Comparison of ENCODE assay signal across 28 cellular contexts in the genomic region with DNA sequence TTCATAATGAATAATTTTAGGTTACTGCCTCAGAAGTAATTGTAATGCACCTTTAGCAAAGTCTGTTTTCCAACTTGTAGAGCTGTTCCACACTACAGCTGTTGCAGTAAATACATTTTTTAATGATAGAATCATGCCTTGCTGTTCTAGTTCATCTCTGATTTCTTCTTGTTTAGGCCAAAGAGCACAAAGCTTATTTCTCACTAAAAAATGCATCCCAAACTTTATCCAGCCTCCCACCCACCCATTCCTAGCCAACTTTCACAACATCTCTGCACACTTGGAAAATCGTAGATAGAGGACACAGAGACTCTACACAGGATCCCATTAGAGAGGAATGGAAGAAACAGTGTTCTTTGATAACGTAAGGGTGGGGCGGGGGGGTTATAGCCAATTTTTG.
"Had no signal": no experiment of that assay in that cellular context is flagged by ENCODE, and none has a peak within 500 bp of the region (broad histone marks: within the 10 kb centered on the region; RNA-seq: fewer than 3 reads in every experiment).

No MANE protein-coding gene starts in this region.

- H3K9me3 ChIP-seq: ascending aorta had no signal

- H3K4me3 Mint-ChIP-seq: activated CD4-positive, alpha-beta memory T cell treated with anti-CD3 and anti-CD28 coated beads, Interleukin-2, amount 10 ng/mL, durations not matched to agents 7 days and 5 days; activated CD8-positive, alpha-beta memory T cell treated with anti-CD3 and anti-CD28 coated beads, Interleukin-2, amount 10 ng/mL, durations not matched to agents 7 days and 5 days; activated naive CD4-positive, alpha-beta T cell treated with anti-CD3 and anti-CD28 coated beads, Interleukin-2, amount 50 U/mL, for 24 hours; activated naive CD8-positive, alpha-beta T cell treated with anti-CD3 and anti-CD28 coated beads, Interleukin-2, amount 10 ng/mL, durations not matched to agents 7 days and 5 days had no signal

- H3K4me1 Mint-ChIP-seq: activated CD4-positive, alpha-beta memory T cell treated with anti-CD3 and anti-CD28 coated beads, Interleukin-2, amount 10 ng/mL, durations not matched to agents 7 days and 5 days; activated CD8-positive, alpha-beta memory T cell treated with anti-CD3 and anti-CD28 coated beads, Interleukin-2, amount 10 ng/mL, durations not matched to agents 7 days and 5 days; activated naive CD4-positive, alpha-beta T cell treated with anti-CD3 and anti-CD28 coated beads, Interleukin-2, amount 50 U/mL, for 24 hours; activated naive CD8-positive, alpha-beta T cell treated with anti-CD3 and anti-CD28 coated beads, Interleukin-2, amount 10 ng/mL, durations not matched to agents 7 days and 5 days had no signal

- FAIRE-seq: K562 had no signal

- H3K36me3 Mint-ChIP-seq: activated CD8-positive, alpha-beta memory T cell treated with anti-CD3 and anti-CD28 coated beads, Interleukin-2, amount 10 ng/mL, durations not matched to agents 7 days and 5 days; activated naive CD4-positive, alpha-beta T cell treated with anti-CD3 and anti-CD28 coated beads, Interleukin-2, amount 50 U/mL, for 24 hours; activated naive CD8-positive, alpha-beta T cell treated with anti-CD3 and anti-CD28 coated beads, Interleukin-2, amount 10 ng/mL, durations not matched to agents 7 days and 5 days had no signal

- H3K27ac ChIP-seq: ascending aorta, cardiac muscle cell, WERI-Rb-1 had no signal

- H3K27ac Mint-ChIP-seq: activated CD4-positive, alpha-beta memory T cell treated with anti-CD3 and anti-CD28 coated beads, Interleukin-2, amount 10 ng/mL, durations not matched to agents 7 days and 5 days; activated CD8-positive, alpha-beta memory T cell treated with anti-CD3 and anti-CD28 coated beads, Interleukin-2, amount 10 ng/mL, durations not matched to agents 7 days and 5 days; activated naive CD4-positive, alpha-beta T cell treated with anti-CD3 and anti-CD28 coated beads, Interleukin-2, amount 50 U/mL, for 24 hours; activated naive CD8-positive, alpha-beta T cell treated with anti-CD3 and anti-CD28 coated beads, Interleukin-2, amount 10 ng/mL, durations not matched to agents 7 days and 5 days had no signal

- H3K36me3 ChIP-seq: ascending aorta, cardiac muscle cell, WERI-Rb-1 had no signal

- H3K4me3 ChIP-seq: ascending aorta, cardiac muscle cell, K562 had no signal

- H3K9me3 Mint-ChIP-seq: activated CD4-positive, alpha-beta memory T cell treated with anti-CD3 and anti-CD28 coated beads, Interleukin-2, amount 10 ng/mL, durations not matched to agents 7 days and 5 days; activated naive CD4-positive, alpha-beta T cell treated with anti-CD3 and anti-CD28 coated beads, Interleukin-2, amount 50 U/mL, for 24 hours; activated naive CD8-positive, alpha-beta T cell treated with anti-CD3 and anti-CD28 coated beads, Interleukin-2, amount 10 ng/mL, durations not matched to agents 7 days and 5 days had no signal

- H3K27me3 Mint-ChIP-seq: activated naive CD8-positive, alpha-beta T cell treated with anti-CD3 and anti-CD28 coated beads, Interleukin-2, amount 10 ng/mL, durations not matched to agents 7 days and 5 days had no signal

- H3K27me3 ChIP-seq: ascending aorta had no signal

- DNase-seq: activated CD4-positive, alpha-beta memory T cell treated with anti-CD3 and anti-CD28 coated beads, Interleukin-2, amount 10 ng/mL, durations not matched to agents 7 days and 5 days; activated CD4-positive, alpha-beta T cell treated with anti-CD3 and anti-CD28 coated beads for 1 hour; activated CD4-positive, alpha-beta T cell treated with anti-CD3 and anti-CD28 coated beads for 48 hours; activated CD4-positive, CD25-positive, alpha-beta regulatory T cell; activated CD8-positive, alpha-beta memory T cell treated with anti-CD3 and anti-CD28 coated beads for 24 hours; activated CD8-positive, alpha-beta memory T cell treated with anti-CD3 and anti-CD28 coated beads, Interleukin-2, amount 10 ng/mL, durations not matched to agents 7 days and 5 days; activated CD8-positive, alpha-beta memory T cell treated with anti-CD3 and anti-CD28 coated beads, Interleukin-2, amount 50 U/mL, for 48 hours; activated effector memory CD4-positive, alpha-beta T cell treated with Interleukin-2 at 50 U/mL for 16 hours; activated naive CD8-positive, alpha-beta T cell treated with anti-CD3 and anti-CD28 coated beads, Interleukin-2, amount 10 ng/mL, durations not matched to agents 7 days and 5 days; activated T-cell treated with anti-CD3 and anti-CD28 coated beads, Interleukin-2, amount 50 U/mL, for 48 hours; amygdala; NCI-H1105; NCI-H1417 treated with DMSO at 0.1 percent for 48 hours; NCI-H187 treated with DMSO at 0.1 percent for 48 hours; NCI-H2081; NCI-H2171 treated with DMSO at 0.1 percent for 48 hours; NCI-H2227 treated with DMSO at 0.1 percent for 48 hours; NCI-H446; NCI-H510A treated with DMSO at 0.1 percent for 48 hours; NCI-H69; SIG-M5; T-helper 1 cell; T1000; WERI-Rb-1 had no signal
